ENCODE assay signal across 18 cellular contexts in genomic region chr1:201422436-201423030, GRCh38. TPM values are rescaled to one million over a fixed set of nuclear protein-coding genes. Genes with fewer than 3 reads are reported as not detected.
"Had no signal": no experiment of that assay in that cellular context is flagged by ENCODE, and none has a peak within 500 bp of the region (broad histone marks: within the 10 kb centered on the region; RNA-seq: fewer than 3 reads in every experiment).

No MANE protein-coding gene starts in this region.

- H3K4me3 ChIP-seq: hepatocyte, left lung, smooth muscle cell, suprapubic skin had no signal

- H2AFZ ChIP-seq: hepatocyte had no signal

- H3K36me3 ChIP-seq: left lung, suprapubic skin had no signal

- DNase-seq: activated CD4-positive, alpha-beta T cell treated with anti-CD3 and anti-CD28 coated beads for 1 hour; activated CD4-positive, alpha-beta T cell treated with anti-CD3 and anti-CD28 coated beads, Interleukin-2, amount 50 U/mL, for 4 hours; activated naive CD4-positive, alpha-beta T cell treated with anti-CD3 and anti-CD28 coated beads, Interleukin-2, amount 10 ng/mL, durations not matched to agents 7 days and 5 days; activated T-cell treated with anti-CD3 and anti-CD28 coated beads for 4 hours; left lung; nucleus accumbens; right cardiac atrium; T-cell had no signal

- H3K4me2 ChIP-seq: hepatocyte, smooth muscle cell had no signal

- H3K27me3 ChIP-seq: hepatocyte, left lung, suprapubic skin had no signal

- FAIRE-seq: astrocyte, colon, keratinocyte had no signal

- H3K27ac ChIP-seq: hepatocyte, left lung, suprapubic skin had no signal

- H3K4me1 ChIP-seq: left lung, suprapubic skin had no signal

- H3K79me2 ChIP-seq: hepatocyte had no signal

- H3K9me3 ChIP-seq: left lung, suprapubic skin had no signal

- ATAC-seq: left lung; naive thymus-derived CD8-positive, alpha-beta T cell; right cardiac atrium had no signal

RNA-seq across cellular contexts. Expression of gene TNNI1, which starts 1.0 kb away (rescaled TPM):
- total RNA-seq: glomerular endothelial cell; mononuclear cell; naive thymus-derived CD8-positive, alpha-beta T cell; progenitor cell of endocrine pancreas; T-cell had no signal
- polyA plus RNA-seq: keratinocyte; naive thymus-derived CD8-positive, alpha-beta T cell had no signal

RNA-seq across cellular contexts. Expression of gene LAD1, which starts 23.4 kb away (rescaled TPM):
- total RNA-seq: mononuclear cell; naive thymus-derived CD8-positive, alpha-beta T cell had no signal
- polyA plus RNA-seq: naive thymus-derived CD8-positive, alpha-beta T cell had no signal

RNA-seq across cellular contexts. Expression of gene TNNT2, which starts 45.1 kb away (rescaled TPM):
- total RNA-seq: naive thymus-derived CD8-positive, alpha-beta T cell; T-cell had no signal
- polyA plus RNA-seq: naive thymus-derived CD8-positive, alpha-beta T cell had no signal

RNA-seq across cellular contexts. Expression of gene PHLDA3, which starts 46.5 kb away (rescaled TPM):
- polyA plus RNA-seq: naive thymus-derived CD8-positive, alpha-beta T cell had no signal
